9 cellular contexts compared by ENCODE assay signal in the genomic region with DNA sequence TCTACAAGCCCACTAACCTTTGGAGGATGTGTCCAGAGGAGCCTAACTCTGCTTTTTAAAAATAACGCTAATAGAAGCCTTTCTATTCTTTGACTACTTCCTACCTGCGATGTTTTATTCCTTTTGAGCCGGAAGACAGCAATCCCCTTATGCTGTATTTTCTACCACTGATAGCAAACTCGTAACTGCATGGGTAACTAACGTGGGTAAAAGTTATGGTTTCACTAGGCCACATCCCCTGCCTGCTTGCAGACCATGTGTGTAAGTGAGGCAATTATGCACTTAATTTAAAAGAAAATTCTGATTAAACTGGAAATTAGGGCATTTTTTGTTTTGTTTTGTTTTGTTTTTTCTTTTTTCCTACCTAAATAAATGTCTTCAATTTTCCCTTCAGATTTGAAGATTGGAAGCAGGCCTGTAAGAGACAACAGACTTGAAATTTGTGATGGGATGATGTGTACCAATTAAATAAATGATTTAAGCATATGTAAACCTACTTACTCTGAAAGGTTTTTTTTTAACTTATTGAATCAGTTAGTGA. TPM values are rescaled to one million over a fixed set of nuclear protein-coding genes. Genes with fewer than 3 reads are reported as not detected.
A peak's percentile ranks its signal among the peaks of the same experiment; 100 is the strongest.
DNase-seq lines count a peak whose midpoint lies in the region; ATAC-seq and TF ChIP-seq lines count a peak whose summit lies in the region.
"Had no signal": no experiment of that assay in that cellular context is flagged by ENCODE, and none has a peak within 500 bp of the region (broad histone marks: within the 10 kb centered on the region; RNA-seq: fewer than 3 reads in every experiment).

No MANE protein-coding gene starts in this region.

- H3K9ac ChIP-seq in PC-3 (ENCODE audit: low read length): peak overlapping the region; percentile 94

- H3K9me3 Mint-ChIP-seq in stimulated activated naive CD8-positive, alpha-beta T cell treated with anti-CD3 and anti-CD28 coated beads, Interleukin-15, Interleukin-2, amounts not matched to agents 100 ng/mL and 50 ng/mL, for 24 hours: no peaks in the 10 kb centered on the region

- no TSS peak for BruUV-seq in PC-3 (replicated peaks; lab: Mats Ljungman, UMichigan)

- H4K20me1 ChIP-seq in PC-3 (ENCODE audit: low read length): no peaks in the 10 kb centered on the region

- DNase-seq in stimulated activated naive CD8-positive, alpha-beta T cell treated with anti-CD3 and anti-CD28 coated beads, Interleukin-15, Interleukin-2, amounts not matched to agents 100 U/mL and 50 U/mL, for 24 hours: no peak
- DNase-seq in PC-3 (no peak), T-helper 9 cell (no peak), NOMO-1 treated with DMSO at 0.1 percent for 48 hours (lab: John Stamatoyannopoulos, UW; ENCODE audit: unreplicated experiment) (no peak)

- H3K27ac ChIP-seq in PC-3 (ENCODE audit: low read length) (peak overlapping the region; percentile 76), ectodermal cell (ENCODE audit: insufficient read depth, low read depth, low read length, poor library complexity, severe bottlenecking) (peak overlapping the region; percentile 90), muscle layer of duodenum (ENCODE audit: low read length) (peak overlapping the region; percentile 96)

- POLR2A ChIA-PET in PC-3 (lab: Charles Lee; ENCODE audit: unreplicated experiment): no interaction called here

- no peaks in the 10 kb centered on the region for H3K27me3 ChIP-seq in PC-3 (ENCODE audit: low read length)
- H3K27me3 ChIP-seq in ectodermal cell (ENCODE audit: control insufficient read depth, insufficient read depth, low read length, poor library complexity, severe bottlenecking): no peaks in the 10 kb centered on the region
- no peaks in the 10 kb centered on the region for H3K27me3 ChIP-seq in muscle layer of duodenum (ENCODE audit: low read depth, low read length)

- peaks cover 7% of the 10 kb centered on the region; the same call in 1 of the 2 replicates for H3K36me3 ChIP-seq in PC-3 (ENCODE audit: low read depth, low read length)
- H3K36me3 ChIP-seq in ectodermal cell (ENCODE audit: control insufficient read depth, insufficient read depth, low read length): no peaks in the 10 kb centered on the region
- peaks cover 12 to 23% of the 10 kb centered on the region in 2 donors for H3K36me3 ChIP-seq in muscle layer of duodenum (ENCODE audit: control insufficient read depth in 1 of 2, insufficient read depth in 2 of 2, low read length in 2 of 2)

- CTCF ChIA-PET in PC-3 (lab: Charles Lee): no interaction called here

- H3K27me3 Mint-ChIP-seq in stimulated activated naive CD8-positive, alpha-beta T cell treated with anti-CD3 and anti-CD28 coated beads, Interleukin-15, Interleukin-2, amounts not matched to agents 100 ng/mL and 50 ng/mL, for 24 hours: no peaks in the 10 kb centered on the region

- WGBS in ectodermal cell, 2 experiments: 34 to 48% methylated on average over 5 of the region's 5 CpGs

- peak overlapping the region; percentile 100 for H3K4me3 Mint-ChIP-seq in stimulated activated naive CD8-positive, alpha-beta T cell treated with anti-CD3 and anti-CD28 coated beads, Interleukin-15, Interleukin-2, amounts not matched to agents 100 ng/mL and 50 ng/mL, for 24 hours

- H3K36me3 Mint-ChIP-seq in stimulated activated naive CD8-positive, alpha-beta T cell treated with anti-CD3 and anti-CD28 coated beads, Interleukin-15, Interleukin-2, amounts not matched to agents 100 ng/mL and 50 ng/mL, for 24 hours (ENCODE audit: low read depth): peaks cover 21% of the 10 kb centered on the region

- H3K4me3 ChIP-seq in PC-3 (ENCODE audit: low read length): peak overlapping the region; percentile 75
- H3K4me3 ChIP-seq in ectodermal cell (ENCODE audit: insufficient read depth, low read depth, low read length): peak overlapping the region; percentile 89
- peak overlapping the region; percentile 81 to 95 for H3K4me3 ChIP-seq in muscle layer of duodenum (ENCODE audit: low read depth in 1 of 2, low read length in 2 of 2)

- H3K9me2 ChIP-seq in PC-3 (replicated peaks; ENCODE audit: low read length): no peaks in the 10 kb centered on the region

- H3K79me2 ChIP-seq in PC-3 (ENCODE audit: low read length): peaks cover 30% of the 10 kb centered on the region

- H2AFZ ChIP-seq in PC-3 (ENCODE audit: low read length): peak overlapping the region; percentile 79

- peak overlapping the region; percentile 99 for H3K27ac Mint-ChIP-seq in stimulated activated naive CD8-positive, alpha-beta T cell treated with anti-CD3 and anti-CD28 coated beads, Interleukin-15, Interleukin-2, amounts not matched to agents 100 ng/mL and 50 ng/mL, for 24 hours

- H3K9me3 ChIP-seq in PC-3 (ENCODE audit: low read length) (no peaks in the 10 kb centered on the region), ectodermal cell (ENCODE audit: control insufficient read depth, low read length) (no peaks in the 10 kb centered on the region), muscle layer of duodenum (ENCODE audit: control insufficient read depth in 1 of 2, low read length in 2 of 2) (no peaks in the 10 kb centered on the region)

- peaks cover 34% of the 10 kb centered on the region for H3K4me1 Mint-ChIP-seq in stimulated activated naive CD8-positive, alpha-beta T cell treated with anti-CD3 and anti-CD28 coated beads, Interleukin-15, Interleukin-2, amounts not matched to agents 100 ng/mL and 50 ng/mL, for 24 hours (ENCODE audit: low read depth)

- ATAC-seq in stimulated activated naive CD8-positive, alpha-beta T cell treated with anti-CD3 and anti-CD28 coated beads, Interleukin-15, Interleukin-2, amounts not matched to agents 100 U/mL and 50 U/mL, for 24 hours: no peak
- ATAC-seq in HG02852 (IDR thresholded peaks at IDR 0.05; ENCODE audit: unreplicated experiment) (peak; percentile 23), PC-3 (no peak)

- no peaks in the 10 kb centered on the region for H3F3A ChIP-seq in PC-3 (ENCODE audit: low read length, unreplicated experiment)

- TF ChIP-seq CTCF in PC-3 (conservative IDR thresholded peaks at IDR 0.05; ENCODE audit: low read depth, low read length): no peak

- peak overlapping the region; percentile 95 for H3K4me2 ChIP-seq in PC-3 (ENCODE audit: low read length)

- H3K4me1 ChIP-seq in PC-3 (ENCODE audit: insufficient read depth, low read length) (peaks cover 22% of the 10 kb centered on the region), ectodermal cell (ENCODE audit: control insufficient read depth, insufficient read depth, low read length) (no peaks in the 10 kb centered on the region), muscle layer of duodenum (ENCODE audit: control insufficient read depth in 1 of 2, insufficient read depth in 2 of 2, low read length in 2 of 2) (peaks cover 3 to 20% of the 10 kb centered on the region in 2 donors)

- intact Hi-C loops in PC-3 (cut with micrococcal nuclease): loop anchor here (10.0 kb wide), 1 partner anchor 128 kb away; no protein-coding TSS in a partner anchor

RNA-seq across cellular contexts. Expression of gene UFL1, which starts 0.9 kb away (rescaled TPM):
- 10.4 and 10.9 TPM in 2 replicates for total RNA-seq in PC-3 (2014; rRNA removed)
- 22.9 TPM for polyA plus RNA-seq in ectodermal cell (2013, experiment 1 of 4)
- 23.1 TPM for polyA plus RNA-seq in ectodermal cell (2013, experiment 2 of 4)
- 22.6 TPM for polyA plus RNA-seq in ectodermal cell (2013, experiment 3 of 4)
- 24.5 TPM for polyA plus RNA-seq in ectodermal cell (2013, experiment 4 of 4)

RNA-seq across cellular contexts. Expression of gene FHL5, which starts 40.4 kb away (rescaled TPM):
- not detected in 2 replicates for total RNA-seq in PC-3 (2014; rRNA removed)
- not detected for polyA plus RNA-seq in ectodermal cell (2013, experiment 1 of 4)
- polyA plus RNA-seq in ectodermal cell (2013, experiment 2 of 4): not detected
- polyA plus RNA-seq in ectodermal cell (2013, experiment 3 of 4): not detected
- not detected for polyA plus RNA-seq in ectodermal cell (2013, experiment 4 of 4)
- total RNA-seq: NCI-H460 had no signal
